In genomic region chr15:83613716-83614115, GRCh38 we compare ENCODE assay signal across 28 cellular contexts. TPM values are rescaled to one million over a fixed set of nuclear protein-coding genes. Genes with fewer than 3 reads are reported as not detected.
DNase-seq lines count a peak whose midpoint lies in the region; ATAC-seq and TF ChIP-seq lines count a peak whose summit lies in the region.
"Had no signal": no experiment of that assay in that cellular context is flagged by ENCODE, and none has a peak within 500 bp of the region (broad histone marks: within the 10 kb centered on the region; RNA-seq: fewer than 3 reads in every experiment).

No MANE protein-coding gene starts in this region.

- no peak overlapping the region for H3K9ac ChIP-seq in fibroblast of lung (ENCODE audit: insufficient read depth, low read length)
- H3K9ac ChIP-seq: neural progenitor cell had no signal

- H3K27me3 ChIP-seq in fibroblast of lung (ENCODE audit: control insufficient read depth, insufficient read depth, low read length): no peaks in the 10 kb centered on the region
- H3K27me3 ChIP-seq: ascending aorta, neural progenitor cell had no signal

- H2AFZ ChIP-seq in fibroblast of lung (ENCODE audit: low read length): no peak overlapping the region
- H2AFZ ChIP-seq: neural progenitor cell had no signal

- H3K79me2 ChIP-seq in fibroblast of lung (ENCODE audit: control insufficient read depth, insufficient read depth, low read length): no peaks in the 10 kb centered on the region

- no peak overlapping the region for H3K4me2 ChIP-seq in fibroblast of lung (ENCODE audit: extremely low read depth, insufficient read depth, low read length)
- H3K4me2 ChIP-seq: neural progenitor cell had no signal

- no peak overlapping the region for H3K27ac ChIP-seq in fibroblast of lung (ENCODE audit: insufficient read depth, low read length)
- H3K27ac ChIP-seq: 22Rv1, ascending aorta, neural progenitor cell, skin epidermis had no signal

- no peaks in the 10 kb centered on the region for H4K20me1 ChIP-seq in fibroblast of lung (ENCODE audit: control insufficient read depth, extremely low read depth, insufficient read depth, low read length)

- H3K27me3 Mint-ChIP-seq in nephron (ENCODE audit: low read depth): peaks cover 4% of the 10 kb centered on the region
- no peaks in the 10 kb centered on the region for H3K27me3 Mint-ChIP-seq in stimulated activated memory B cell treated with anti-CD40 and anti-IgM and Interleukin-4, amounts not matched to agents 10 μg/mL and 1 μg/mL and 100 μg/mL, for 72 hours
- H3K27me3 Mint-ChIP-seq: progenitor cell of endocrine pancreas had no signal

- H3K36me3 ChIP-seq in fibroblast of lung (ENCODE audit: control insufficient read depth, insufficient read depth, low read length): no peaks in the 10 kb centered on the region
- H3K36me3 ChIP-seq: ascending aorta, neural progenitor cell had no signal

- H3K36me3 Mint-ChIP-seq in nephron (ENCODE audit: low read depth): peaks cover 3% of the 10 kb centered on the region
- no peaks in the 10 kb centered on the region for H3K36me3 Mint-ChIP-seq in stimulated activated memory B cell treated with anti-CD40 and anti-IgM and Interleukin-4, amounts not matched to agents 10 μg/mL and 1 μg/mL and 100 μg/mL, for 72 hours
- H3K36me3 Mint-ChIP-seq: activated naive CD4-positive, alpha-beta T cell treated with anti-CD3 and anti-CD28 coated beads, Interleukin-2, amount 50 U/mL, for 72 hours; neural progenitor cell had no signal

- peak; percentile 54 for DNase-seq in A172 (ENCODE audit: low spot score)
- peak; percentile 1 for DNase-seq in NCI-H2029 treated with DMSO at 0.1 percent for 48 hours (lab: John Stamatoyannopoulos, UW)
- peak; percentile 4 to 53 for DNase-seq in fibroblast of lung (ENCODE audit: low read depth in 2 of 2)
- no peak for DNase-seq in T-helper 2 cell
- DNase-seq: activated CD4-positive, alpha-beta T cell treated with anti-CD3 and anti-CD28 coated beads, Interleukin-2, amount 50 U/mL, for 1 hour; activated CD8-positive, alpha-beta memory T cell treated with anti-CD3 and anti-CD28 coated beads, Interleukin-2, amount 50 U/mL, for 4 hours; effector memory CD4-positive, alpha-beta T cell; left ventricle myocardium superior; MV-4-11; NCI-H2227 treated with DMSO at 0.1 percent for 48 hours; NCI-H774; stimulated activated CD4-positive, alpha-beta T cell treated with anti-CD3 and anti-CD28 coated beads, Interleukin-2, amount 100 ng/mL, for 24 hours; stimulated activated naive CD4-positive, alpha-beta T cell; T-helper 9 cell had no signal

- peak overlapping the region in 2 of 3 experiments; percentile 81 to 85 for H3K27ac Mint-ChIP-seq in nephron
- no peak overlapping the region for H3K27ac Mint-ChIP-seq in stimulated activated memory B cell treated with anti-CD40 and anti-IgM and Interleukin-4, amounts not matched to agents 10 μg/mL and 1 μg/mL and 100 μg/mL, for 72 hours
- H3K27ac Mint-ChIP-seq: activated naive CD4-positive, alpha-beta T cell treated with anti-CD3 and anti-CD28 coated beads, Interleukin-2, amount 50 U/mL, for 72 hours; activated T-helper 17 cell treated with anti-CD3 and anti-CD28 coated beads, Interleukin-2, amount 50 U/mL, for 72 hours; B cell; neural progenitor cell; progenitor cell of endocrine pancreas had no signal

- TF ChIP-seq CTCF in fibroblast of lung (conservative IDR thresholded peaks at IDR 0.05 in 1 of 2, IDR thresholded peaks at IDR 0.05 in 1 of 2; ENCODE audit: low read depth in 1 of 2, low read length in 2 of 2) (no peak), nephron (IDR thresholded peaks at IDR 0.05; ENCODE audit: unreplicated experiment in 3 of 3) (no peak)

- peaks cover 12% of the 10 kb centered on the region for H3K4me1 Mint-ChIP-seq in nephron
- H3K4me1 Mint-ChIP-seq in stimulated activated memory B cell treated with anti-CD40 and anti-IgM and Interleukin-4, amounts not matched to agents 10 μg/mL and 1 μg/mL and 100 μg/mL, for 72 hours: no peaks in the 10 kb centered on the region
- H3K4me1 Mint-ChIP-seq: activated T-helper 17 cell treated with anti-CD3 and anti-CD28 coated beads, Interleukin-2, amount 50 U/mL, for 72 hours; B cell; neural progenitor cell had no signal

- H3K4me3 ChIP-seq in fibroblast of lung (replicated peaks in 1 of 4; ENCODE audit: control extremely low read depth in 1 of 4, insufficient read depth in 1 of 4, low read depth in 3 of 4, low read length in 4 of 4): no peak overlapping the region
- H3K4me3 ChIP-seq: ascending aorta, neural progenitor cell, skin epidermis had no signal

- H3K4me1 ChIP-seq in fibroblast of lung (ENCODE audit: control insufficient read depth, extremely low read depth, insufficient read depth, low read length): no peaks in the 10 kb centered on the region
- H3K4me1 ChIP-seq: neural progenitor cell had no signal

- no peaks in the 10 kb centered on the region for H3K9me3 ChIP-seq in fibroblast of lung (ENCODE audit: control insufficient read depth, insufficient read depth, low read depth, low read length)
- H3K9me3 ChIP-seq: ascending aorta had no signal

- ATAC-seq in HG03565 (IDR thresholded peaks at IDR 0.05; ENCODE audit: unreplicated experiment) (no peak), HG03175 (IDR thresholded peaks at IDR 0.05; ENCODE audit: unreplicated experiment) (no peak)
- no peak for ATAC-seq in stimulated activated memory B cell treated with anti-CD40 and anti-IgM and Interleukin-4, amounts not matched to agents 10 μg/mL and 1 μg/mL and 100 μg/mL, for 72 hours
- ATAC-seq: activated naive CD4-positive, alpha-beta T cell treated with anti-CD3 and anti-CD28 coated beads, Interleukin-2, amount 50 U/mL, for 72 hours; activated T-helper 17 cell treated with anti-CD3 and anti-CD28 coated beads, Interleukin-2, amount 50 U/mL, for 72 hours; esophagus mucosa; left ventricle myocardium superior; Right ventricle myocardium inferior had no signal

- no peaks in the 10 kb centered on the region for H3K9me3 Mint-ChIP-seq in nephron
- no peaks in the 10 kb centered on the region for H3K9me3 Mint-ChIP-seq in stimulated activated memory B cell treated with anti-CD40 and anti-IgM and Interleukin-4, amounts not matched to agents 10 μg/mL and 1 μg/mL and 100 μg/mL, for 72 hours
- H3K9me3 Mint-ChIP-seq: activated naive CD4-positive, alpha-beta T cell treated with anti-CD3 and anti-CD28 coated beads, Interleukin-2, amount 50 U/mL, for 72 hours; activated T-helper 17 cell treated with anti-CD3 and anti-CD28 coated beads, Interleukin-2, amount 50 U/mL, for 72 hours; neural progenitor cell had no signal

- H3K4me3 Mint-ChIP-seq in nephron: no peak overlapping the region
- H3K4me3 Mint-ChIP-seq in stimulated activated memory B cell treated with anti-CD40 and anti-IgM and Interleukin-4, amounts not matched to agents 10 μg/mL and 1 μg/mL and 100 μg/mL, for 72 hours: no peak overlapping the region
- H3K4me3 Mint-ChIP-seq: activated T-helper 17 cell treated with anti-CD3 and anti-CD28 coated beads, Interleukin-2, amount 50 U/mL, for 72 hours; B cell; neural progenitor cell had no signal

RNA-seq across cellular contexts. Expression of gene ADAMTSL3, which starts 40.2 kb away (rescaled TPM):
- not detected in 2 replicates for total RNA-seq in A172 (2014; rRNA removed; shearing (Covaris generic))
- 0.17 and 0.26 TPM in 2 replicates for total RNA-seq in fibroblast of lung
- 0.12 and 0.14 TPM in 2 replicates for polyA plus RNA-seq in fibroblast of lung
- 0.08 and 0.17 TPM in 2 replicates for polyA plus RNA-seq in fibroblast of lung (2012)
- 5.6 TPM in 1 of 2 replicates, not detected in the other for polyA minus RNA-seq in fibroblast of lung (ENCODE audit: low replicate concordance)
- total RNA-seq: activated naive CD4-positive, alpha-beta T cell treated with anti-CD3 and anti-CD28 coated beads, Interleukin-2, amount 50 U/mL, for 72 hours; activated T-helper 17 cell treated with anti-CD3 and anti-CD28 coated beads, Interleukin-2, amount 50 U/mL, for 72 hours; B cell had no signal

Comparison
In these comparisons a context has a peak if more than half of its experiments do, and no peak if none do; other contexts are left out.
1. DNase-seq: peak in A172 (single experiment), NCI-H2029 treated with DMSO at 0.1 percent for 48 hours (single experiment) and fibroblast of lung (2 of 2); none in T-helper 2 cell (0 of 5).